In the genomic region with DNA sequence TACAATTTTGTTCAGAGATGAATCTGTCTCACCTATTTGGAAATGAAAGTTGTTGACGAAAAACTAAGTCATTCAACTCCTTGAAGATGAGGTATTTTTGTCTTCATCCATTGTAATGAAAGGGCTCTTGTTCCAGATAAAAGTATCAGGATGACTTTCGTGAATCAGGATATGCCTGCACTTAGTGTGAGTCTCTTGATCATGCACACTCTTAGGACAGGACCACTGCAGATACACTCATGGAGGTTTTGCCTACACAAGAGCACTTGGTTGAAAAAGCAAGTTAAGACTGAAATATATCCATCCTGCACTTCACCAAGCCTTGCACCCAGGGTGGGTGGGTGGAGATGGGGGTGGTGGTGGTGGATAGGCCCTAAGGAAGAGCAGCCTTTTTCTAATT, we compare ENCODE assay signal across 24 cellular contexts.
"Had no signal": no experiment of that assay in that cellular context is flagged by ENCODE, and none has a peak within 500 bp of the region (broad histone marks: within the 10 kb centered on the region; RNA-seq: fewer than 3 reads in every experiment).

No MANE protein-coding gene starts in this region.

- H3K9me3 Mint-ChIP-seq: activated CD8-positive, alpha-beta T cell treated with anti-CD3 and anti-CD28 coated beads for 36 hours; activated naive CD8-positive, alpha-beta T cell treated with anti-CD3 and anti-CD28 coated beads for 36 hours; activated T-helper 1 cell treated with anti-CD3 and anti-CD28 coated beads, Interleukin-12 subunit alpha, Interleukin-12 subunit beta, Interleukin-2, Interleukin-4 antibody, amounts not matched to agents 30 ng/mL and 10 ng/mL and 1 ng/mL, durations not matched to agents 14 hours and 24 hours and 36 hours had no signal

- H3K36me3 ChIP-seq: brain microvascular endothelial cell had no signal

- H3K27ac ChIP-seq: brain microvascular endothelial cell, KMS-11, SK-N-MC, VCaP had no signal

- H3K27me3 Mint-ChIP-seq: activated CD8-positive, alpha-beta T cell treated with anti-CD3 and anti-CD28 coated beads for 36 hours; activated naive CD8-positive, alpha-beta T cell treated with anti-CD3 and anti-CD28 coated beads for 36 hours had no signal

- ATAC-seq: activated CD8-positive, alpha-beta T cell treated with anti-CD3 and anti-CD28 coated beads for 36 hours; Panc1; Right ventricle myocardium inferior had no signal

- H3K4me3 ChIP-seq: SK-N-MC had no signal

- H3K27ac Mint-ChIP-seq: activated CD8-positive, alpha-beta T cell treated with anti-CD3 and anti-CD28 coated beads for 36 hours; activated naive CD8-positive, alpha-beta T cell treated with anti-CD3 and anti-CD28 coated beads for 36 hours; activated T-helper 1 cell treated with anti-CD3 and anti-CD28 coated beads, Interleukin-12 subunit alpha, Interleukin-12 subunit beta, Interleukin-2, Interleukin-4 antibody, amounts not matched to agents 30 ng/mL and 10 ng/mL and 1 ng/mL, durations not matched to agents 14 hours and 24 hours and 36 hours had no signal

- H3K4me3 Mint-ChIP-seq: activated CD8-positive, alpha-beta T cell treated with anti-CD3 and anti-CD28 coated beads for 36 hours; activated naive CD8-positive, alpha-beta T cell treated with anti-CD3 and anti-CD28 coated beads for 36 hours; activated T-helper 1 cell treated with anti-CD3 and anti-CD28 coated beads, Interleukin-12 subunit alpha, Interleukin-12 subunit beta, Interleukin-2, Interleukin-4 antibody, amounts not matched to agents 30 ng/mL and 10 ng/mL and 1 ng/mL, durations not matched to agents 14 hours and 24 hours and 36 hours had no signal

- DNase-seq: activated CD4-positive, CD25-positive, alpha-beta regulatory T cell; activated CD8-positive, alpha-beta memory T cell treated with anti-CD3 and anti-CD28 coated beads, Interleukin-2, amount 50 U/mL, for 4 hours; activated CD8-positive, alpha-beta T cell treated with anti-CD3 and anti-CD28 coated beads for 36 hours; activated effector memory CD4-positive, alpha-beta T cell treated with anti-CD3 and anti-CD28 coated beads, Interleukin-2, amount 50 U/mL, for 16 hours; activated naive CD4-positive, alpha-beta T cell treated with Interleukin-2 at 50 U/mL for 16 hours; activated naive CD8-positive, alpha-beta T cell treated with anti-CD3 and anti-CD28 coated beads for 36 hours; activated T-cell treated with anti-CD3 and anti-CD28 coated beads, Interleukin-2, amount 50 U/mL, for 1 hour; brain microvascular endothelial cell; NCI-H1092; NCI-H1417 treated with DMSO at 0.1 percent for 48 hours; NCI-H1694 treated with DMSO at 0.1 percent for 48 hours; NCI-H2029 treated with DMSO at 0.1 percent for 48 hours; NCI-H345; NCI-H510A; NCI-H526 treated with DMSO at 0.1 percent for 48 hours; NCI-H82; RPMI8226; T-helper 1 cell had no signal

- H3K27me3 ChIP-seq: brain microvascular endothelial cell had no signal
